Comparison of ENCODE assay signal across 10 cellular contexts in genomic region chr11:67272327-67273259, GRCh38. TPM values are rescaled to one million over a fixed set of nuclear protein-coding genes. Genes with fewer than 3 reads are reported as not detected.
DNase-seq lines count a peak whose midpoint lies in the region; ATAC-seq, FAIRE-seq and TF ChIP-seq lines count a peak whose summit lies in the region.
"Had no signal": no experiment of that assay in that cellular context is flagged by ENCODE, and none has a peak within 500 bp of the region (broad histone marks: within the 10 kb centered on the region; RNA-seq: fewer than 3 reads in every experiment).

No MANE protein-coding gene starts in this region.

- in situ Hi-C loops in GM12878 (cut with MboI), result no loop called here

- FAIRE-seq in GM12878 (lab: Jason Lieb, UNC), result no peak
- FAIRE-seq: H54 had no signal

- peaks cover 100% of the 10 kb centered on the region for H3K79me2 ChIP-seq in GM12878 (ENCODE audit: control insufficient read depth, insufficient read depth, low read length)

- TF ChIP-seq CTCF in A673 (conservative IDR thresholded peaks at IDR 0.05; ENCODE audit: low read depth, low read length) (no peak), GM12878 (IDR thresholded peaks at IDR 0.05 in 2 of 3, conservative IDR thresholded peaks at IDR 0.05 in 1 of 3; ENCODE audit: control insufficient read depth in 2 of 3, extremely low read depth in 1 of 3, insufficient read depth in 1 of 3, low read depth in 3 of 3, low read length in 3 of 3) (no peak)

- H3K4me3 ChIP-seq in A673 (ENCODE audit: low read depth, low read length, poor library complexity, severe bottlenecking), result no peak overlapping the region
- peak overlapping the region; percentile 44 for H3K4me3 ChIP-seq in Jurkat, Clone E6-1 (ENCODE audit: low read length)
- peak overlapping the region; percentile 81 for H3K4me3 ChIP-seq in GM12878
- peak overlapping the region; percentile 94 for H3K4me3 ChIP-seq in naive thymus-derived CD4-positive, alpha-beta T cell (ENCODE audit: low read length)

- POLR2A ChIA-PET in A673 (lab: Charles Lee; ENCODE audit: low non-redundant PET), result no interaction called here
- POLR2A ChIA-PET in GM12878 (lab: Charles Lee), result interaction anchor here (0.6 to 2.9 kb wide), 9 partner anchors 15 to 363 kb away, joined by 3 to 17 read pairs (median 4); partner anchors contain the start of genes ANKRD13D and POLD4
- POLR2A ChIA-PET in naive thymus-derived CD4-positive, alpha-beta T cell (lab: Charles Lee), result interaction anchor here (0.8 to 15.1 kb wide), 11 partner anchors 10 to 157 kb away, joined by 3 to 729 read pairs (median 10); partner anchors contain the start of genes ANKRD13D and POLD4

- CTCF ChIA-PET in A673 (lab: Charles Lee), result interaction anchor here (2.3 kb wide), 1 partner anchor 45 kb away, joined by 10 read pairs; no protein-coding TSS in a partner anchor
- CTCF ChIA-PET in GM12878 (lab: Yijun Ruan, JAX), result interaction anchor here (1.0 to 4.9 kb wide), 9 partner anchors 15 to 112 kb away, joined by 3 to 31 read pairs (median 7); partner anchors contain the start of gene POLD4
- CTCF ChIA-PET in naive thymus-derived CD4-positive, alpha-beta T cell (lab: Charles Lee), result interaction anchor here (0.8 to 2.2 kb wide), 7 partner anchors 9 to 342 kb away, joined by 3 to 19 read pairs (median 6); partner anchors contain the start of gene ANKRD13D

- no peaks in the 10 kb centered on the region for H3K27me3 Mint-ChIP-seq in naive thymus-derived CD4-positive, alpha-beta T cell

- H3K27ac ChIP-seq in A673 (ENCODE audit: low read depth, low read length, poor library complexity, severe bottlenecking) (peak overlapping the region; percentile 83), GM12878 (ENCODE audit: control insufficient read depth, insufficient read depth) (peak overlapping the region; percentile 98)
- peak overlapping the region; percentile 93 for H3K27ac ChIP-seq in naive thymus-derived CD4-positive, alpha-beta T cell (ENCODE audit: low read depth, low read length)

- BruUV-seq in A673 (replicated peaks; lab: Mats Ljungman, UMichigan), result no TSS peak
- no TSS peak for BruUV-seq in GM12878 (replicated peaks; lab: Mats Ljungman, UMichigan)

- H3K27ac Mint-ChIP-seq in naive thymus-derived CD4-positive, alpha-beta T cell, result peak overlapping the region; percentile 87 to 100 (median 97)

- peak overlapping the region; percentile 91 to 99 (median 96) for H3K4me3 Mint-ChIP-seq in naive thymus-derived CD4-positive, alpha-beta T cell

- H3K36me3 Mint-ChIP-seq in naive thymus-derived CD4-positive, alpha-beta T cell, result peaks cover 0 to 62% (median 17%) of the 10 kb centered on the region in 5 donors

- H3K9me3 ChIP-seq in A673 (ENCODE audit: low read depth, low read length, poor library complexity, severe bottlenecking), result no peaks in the 10 kb centered on the region
- H3K9me3 ChIP-seq in GM12878 (replicated peaks; ENCODE audit: control insufficient read depth, insufficient read depth, low read length), result no peaks in the 10 kb centered on the region
- no peaks in the 10 kb centered on the region for H3K9me3 ChIP-seq in naive thymus-derived CD4-positive, alpha-beta T cell (ENCODE audit: control insufficient read depth in 2 of 3, low read length in 3 of 3)

- peak; percentile 38 for ATAC-seq in GM12878
- ATAC-seq in naive thymus-derived CD4-positive, alpha-beta T cell, result no peak
- no peak for ATAC-seq in GM19328 (IDR thresholded peaks at IDR 0.05; ENCODE audit: unreplicated experiment)
- no peak for ATAC-seq in HG03442 (IDR thresholded peaks at IDR 0.05; ENCODE audit: unreplicated experiment)
- no peak for ATAC-seq in GM21825 (IDR thresholded peaks at IDR 0.05; ENCODE audit: unreplicated experiment)

- DNase-seq in A673 (ENCODE audit: low spot score) (no peak), GM12878 (ENCODE audit: low read depth, low spot score) (no peak), HuH-7.5 (ENCODE audit: low spot score) (no peak)
- DNase-seq in Jurkat, Clone E6-1 (ENCODE audit: low read depth, low spot score), result no peak
- peak in 2 of 9 donors; percentile 38 for DNase-seq in naive thymus-derived CD4-positive, alpha-beta T cell
- DNase-seq: COR-L47 had no signal

- peaks cover 57 to 96% (median 88%) of the 10 kb centered on the region in 7 donors for H3K4me1 Mint-ChIP-seq in naive thymus-derived CD4-positive, alpha-beta T cell

- peak overlapping the region; percentile 77 for H3K9ac ChIP-seq in GM12878 (ENCODE audit: control insufficient read depth, insufficient read depth, low read length)

- 14% methylated on average over 23 of the region's 23 CpGs for WGBS in GM12878 (ENCODE audit: insufficient coverage, insufficient replicate concordance, low lambda C conversion rate, missing lambda C conversion rate)

- TF ChIP-seq EP300 in GM12878 (IDR thresholded peaks at IDR 0.05; ENCODE audit: borderline replicate concordance in 1 of 2, control insufficient read depth in 1 of 2, low read depth in 2 of 2, low read length in 2 of 2), result no peak

- intact Hi-C loops in A673 (cut with micrococcal nuclease; ENCODE audit: unreplicated experiment), result no loop called here
- intact Hi-C loops in GM12878 (cut with micrococcal nuclease; ENCODE audit: unreplicated experiment), result no loop called here
- intact Hi-C loops in naive thymus-derived CD4-positive, alpha-beta T cell (cut with micrococcal nuclease), result loop anchor here in 1 of 2 donors (5.0 kb wide), 1 partner anchor 130 kb away; the partner anchor contains the start of genes PPP1CA and TBC1D10C

- H2AFZ ChIP-seq in GM12878 (ENCODE audit: control insufficient read depth, low read depth, low read length), result no peak overlapping the region

- TF ChIP-seq POLR2A in GM12878 (IDR thresholded peaks at IDR 0.05; ENCODE audit: low read depth, low read length), result no peak; the same call in 1 of the 2 replicates

- H3K9me3 Mint-ChIP-seq in naive thymus-derived CD4-positive, alpha-beta T cell, result no peaks in the 10 kb centered on the region

- H3K4me1 ChIP-seq in A673 (ENCODE audit: insufficient read depth, low read length, poor library complexity, severe bottlenecking), result peaks cover 94% of the 10 kb centered on the region
- peaks cover 80% of the 10 kb centered on the region for H3K4me1 ChIP-seq in GM12878 (ENCODE audit: control insufficient read depth, insufficient read depth, low read length)
- H3K4me1 ChIP-seq in naive thymus-derived CD4-positive, alpha-beta T cell (ENCODE audit: control insufficient read depth in 2 of 2, insufficient read depth in 2 of 2, low read length in 2 of 2), result peaks cover 92 to 93% of the 10 kb centered on the region in 2 donors

- H3K27me3 ChIP-seq in A673 (replicated peaks; ENCODE audit: insufficient read depth, low read depth, low read length, poor library complexity) (no peaks in the 10 kb centered on the region), GM12878 (replicated peaks in 1 of 2; ENCODE audit: control insufficient read depth in 2 of 2, insufficient read depth in 2 of 2, low read length in 1 of 2) (no peaks in the 10 kb centered on the region)
- no peaks in the 10 kb centered on the region for H3K27me3 ChIP-seq in naive thymus-derived CD4-positive, alpha-beta T cell (ENCODE audit: control insufficient read depth in 2 of 2, insufficient read depth in 2 of 2, low read length in 2 of 2)

- H3K36me3 ChIP-seq in A673 (ENCODE audit: insufficient read depth, low read length, poor library complexity, severe bottlenecking), result peaks cover 26% of the 10 kb centered on the region
- H3K36me3 ChIP-seq in GM12878 (ENCODE audit: control insufficient read depth in 2 of 2, insufficient read depth in 2 of 2, low read length in 1 of 2), result peaks cover 14 to 18% of the 10 kb centered on the region in 2 experiments; a peak in 3 of 4 replicates
- H3K36me3 ChIP-seq in naive thymus-derived CD4-positive, alpha-beta T cell (ENCODE audit: control insufficient read depth in 2 of 3, insufficient read depth in 3 of 3, low read length in 3 of 3), result peaks cover 0 to 16% (median 5%) of the 10 kb centered on the region in 3 experiments

- RAD21 ChIA-PET in GM12878 (lab: Charles Lee; ENCODE audit: unreplicated experiment), result interaction anchor here (0.7 to 6.6 kb wide), 6 partner anchors 16 to 109 kb away, joined by 3 to 33 read pairs (median 10); partner anchors contain the start of genes ANKRD13D and POLD4

- H4K20me1 ChIP-seq in GM12878 (ENCODE audit: control insufficient read depth, insufficient read depth), result no peaks in the 10 kb centered on the region

- TF ChIP-seq RAD21 in GM12878 (IDR thresholded peaks at IDR 0.05; ENCODE audit: insufficient read depth, low read depth, low read length), result no peak

- SMC1A ChIA-PET in GM12878 (lab: Charles Lee; ENCODE audit: uncharacterized antibody, unreplicated experiment), result interaction anchor here (1.0 to 6.1 kb wide), 4 partner anchors 15 to 110 kb away, joined by 3 to 35 read pairs (median 4); partner anchors contain the start of gene ANKRD13D

- H3K4me2 ChIP-seq in GM12878 (ENCODE audit: control insufficient read depth, insufficient read depth), result peak overlapping the region; percentile 100

RNA-seq across cellular contexts. Expression of gene GRK2, which starts 6.3 kb away (rescaled TPM):
- total RNA-seq in A673 (2021), result 88.6 and 92.6 TPM in 2 replicates
- 140 TPM for polyA plus RNA-seq in Jurkat, Clone E6-1 (2012; ENCODE audit: insufficient read depth, insufficient read length)
- total RNA-seq in GM12878 (2013; cell fraction: nucleolus; rRNA removed), result 113 and 129 TPM in 2 replicates
- 135 and 140 TPM in 2 replicates for total RNA-seq in GM12878 (2014; rRNA removed)
- total RNA-seq in GM12878 (2014; rRNA removed; fragmentation: Illumina TruSeq; extraction: Trizol), result 50.3 and 54.9 TPM in 2 replicates
- 152 and 160 TPM in 2 replicates for total RNA-seq in GM12878 (2021)
- 47.6 TPM for polyA plus RNA-seq in GM12878 (2011; ENCODE audit: low read depth)
- 52.4 and 77.2 TPM in 2 replicates for polyA plus RNA-seq in GM12878 (2011; rRNA removed)
- polyA plus RNA-seq in GM12878 (2011; cell fraction: cytosol; rRNA removed), result 84.2 and 124 TPM in 2 replicates
- 373 and 393 TPM in 2 replicates for polyA plus RNA-seq in GM12878 (2011; cell fraction: nucleus; rRNA removed)
- 130 and 152 TPM in 2 replicates for polyA plus RNA-seq in GM12878 (2012)
- polyA plus RNA-seq in GM12878 (2014; fragmentation: Illumina TruSeq; extraction: Trizol), result 44.5 and 90.0 TPM in 2 replicates
- 1 to 10 TPM; 1.0 to 1.3 TPM for polyA plus RNA-seq in GM12878 (2014; fragmentation: Nextera tagmentation; extraction: Ambion mirVana)
- polyA plus RNA-seq in GM12878 (2014; rRNA removed), result 142 and 155 TPM in 2 replicates
- polyA plus RNA-seq in GM12878 (2016; fragmentation: Nextera tagmentation; extraction: Ambion mirVana), result 10 to 100 TPM; 31.5 to 34.5 TPM
- polyA minus RNA-seq in GM12878 (2011; rRNA and poly(A)+ RNA removed), result 105 and 117 TPM in 2 replicates
- 65.8 and 85.8 TPM in 2 replicates for polyA minus RNA-seq in GM12878 (2011; cell fraction: cytosol; rRNA and poly(A)+ RNA removed)
- polyA minus RNA-seq in GM12878 (2011; cell fraction: nucleus; rRNA and poly(A)+ RNA removed), result 76.6 and 99.7 TPM in 2 replicates
- 100 to 1,000 TPM; 305 to 399 (median 322) TPM for total RNA-seq in naive thymus-derived CD4-positive, alpha-beta T cell
- 10 to 100 TPM; 18.5 to 38.0 TPM for polyA plus RNA-seq in naive thymus-derived CD4-positive, alpha-beta T cell

RNA-seq across cellular contexts. Expression of gene ANKRD13D, which starts 16.5 kb away (rescaled TPM):
- 94.2 and 101 TPM in 2 replicates for total RNA-seq in A673 (2021)
- 58.7 TPM for polyA plus RNA-seq in Jurkat, Clone E6-1 (2012; ENCODE audit: insufficient read depth, insufficient read length)
- total RNA-seq in GM12878 (2013; cell fraction: nucleolus; rRNA removed), result 70.6 and 80.4 TPM in 2 replicates
- total RNA-seq in GM12878 (2014; rRNA removed), result 36.7 and 39.5 TPM in 2 replicates
- total RNA-seq in GM12878 (2014; rRNA removed; fragmentation: Illumina TruSeq; extraction: Trizol), result 20.8 and 21.1 TPM in 2 replicates
- total RNA-seq in GM12878 (2021), result 45.2 and 54.1 TPM in 2 replicates
- polyA plus RNA-seq in GM12878 (2011; ENCODE audit: low read depth), result 8.7 TPM
- polyA plus RNA-seq in GM12878 (2011; rRNA removed), result 13.2 and 25.2 TPM in 2 replicates
- polyA plus RNA-seq in GM12878 (2011; cell fraction: cytosol; rRNA removed), result 24.9 and 43.8 TPM in 2 replicates
- polyA plus RNA-seq in GM12878 (2011; cell fraction: nucleus; rRNA removed), result 169 and 236 TPM in 2 replicates
- 18.7 and 28.3 TPM in 2 replicates for polyA plus RNA-seq in GM12878 (2012)
- 6.7 and 18.4 TPM in 2 replicates for polyA plus RNA-seq in GM12878 (2014; fragmentation: Illumina TruSeq; extraction: Trizol)
- 1 to 10 TPM; 2.0 to 5.9 TPM for polyA plus RNA-seq in GM12878 (2014; fragmentation: Nextera tagmentation; extraction: Ambion mirVana)
- polyA plus RNA-seq in GM12878 (2014; rRNA removed), result 56.2 and 58.8 TPM in 2 replicates
- 10 to 100 TPM; 18.4 to 22.0 TPM for polyA plus RNA-seq in GM12878 (2016; fragmentation: Nextera tagmentation; extraction: Ambion mirVana)
- 12.1 and 32.2 TPM in 2 replicates for polyA minus RNA-seq in GM12878 (2011; rRNA and poly(A)+ RNA removed)
- 11.0 and 14.5 TPM in 2 replicates for polyA minus RNA-seq in GM12878 (2011; cell fraction: cytosol; rRNA and poly(A)+ RNA removed)
- polyA minus RNA-seq in GM12878 (2011; cell fraction: nucleus; rRNA and poly(A)+ RNA removed), result 36.4 and 70.8 TPM in 2 replicates
- total RNA-seq in naive thymus-derived CD4-positive, alpha-beta T cell, result 100 to 1,000 TPM; 161 to 286 (median 191) TPM
- 10 to 100 TPM in 1 of 2 donors, 1 to 10 TPM in 1; 6.3 to 19.5 TPM for polyA plus RNA-seq in naive thymus-derived CD4-positive, alpha-beta T cell

RNA-seq across cellular contexts. Expression of gene SSH3, which starts 30.7 kb away (rescaled TPM):
- total RNA-seq in A673 (2021) (5.5 and 7.8 TPM in 2 replicates), GM12878 (2014; rRNA removed) (0.11 and 0.73 TPM in 2 replicates), GM12878 (2014; rRNA removed; fragmentation: Illumina TruSeq; extraction: Trizol) (0.18 and 0.23 TPM in 2 replicates), GM12878 (2021) (0.80 and 1.7 TPM in 2 replicates)
- polyA plus RNA-seq in Jurkat, Clone E6-1 (2012; ENCODE audit: insufficient read depth, insufficient read length), result 1.0 TPM
- total RNA-seq in GM12878 (2013; cell fraction: nucleolus; rRNA removed), result 0.93 and 0.94 TPM in 2 replicates
- 0.09 TPM for polyA plus RNA-seq in GM12878 (2011; ENCODE audit: low read depth)
- polyA plus RNA-seq in GM12878 (2011; rRNA removed) (0.05 and 0.10 TPM in 2 replicates), GM12878 (2014; fragmentation: Illumina TruSeq; extraction: Trizol) (0.08 and 0.21 TPM in 2 replicates), GM12878 (2014; fragmentation: Nextera tagmentation; extraction: Ambion mirVana) (not detected), GM12878 (2014; rRNA removed) (0.83 and 0.94 TPM in 2 replicates), GM12878 (2016; fragmentation: Nextera tagmentation; extraction: Ambion mirVana) (under 1 TPM in 1 of 2 experiments, not detected in 1; 0.28 TPM)
- 0.04 and 0.13 TPM in 2 replicates for polyA plus RNA-seq in GM12878 (2011; cell fraction: cytosol; rRNA removed)
- polyA plus RNA-seq in GM12878 (2011; cell fraction: nucleus; rRNA removed), result 1.4 and 2.0 TPM in 2 replicates
- polyA plus RNA-seq in GM12878 (2012), result 0.24 and 0.38 TPM in 2 replicates
- polyA minus RNA-seq in GM12878 (2011; rRNA and poly(A)+ RNA removed), result 0.26 TPM in 1 of 2 replicates, not detected in the other
- 0.53 TPM in 1 of 2 replicates, not detected in the other for polyA minus RNA-seq in GM12878 (2011; cell fraction: cytosol; rRNA and poly(A)+ RNA removed)
- 0.48 and 2.2 TPM in 2 replicates for polyA minus RNA-seq in GM12878 (2011; cell fraction: nucleus; rRNA and poly(A)+ RNA removed)
- 10 to 100 TPM in 4 of 5 experiments, 1 to 10 TPM in 1; 8.8 to 23.8 (median 15.0) TPM for total RNA-seq in naive thymus-derived CD4-positive, alpha-beta T cell
- polyA plus RNA-seq in naive thymus-derived CD4-positive, alpha-beta T cell, result 1 to 10 TPM; 1.1 to 4.9 TPM
